In genomic region chr19:19385900-19386339, GRCh38 we compare ENCODE assay signal across 1 cellular context.
TF ChIP-seq lines count a peak whose summit lies in the region.

No MANE protein-coding gene starts in this region.

TF ChIP-seq in K562, 482 proteins besides CTCF, POLR2A, EP300 and RAD21 (continued from another document and continues in another):
- TF ChIP-seq, protein P1, sequence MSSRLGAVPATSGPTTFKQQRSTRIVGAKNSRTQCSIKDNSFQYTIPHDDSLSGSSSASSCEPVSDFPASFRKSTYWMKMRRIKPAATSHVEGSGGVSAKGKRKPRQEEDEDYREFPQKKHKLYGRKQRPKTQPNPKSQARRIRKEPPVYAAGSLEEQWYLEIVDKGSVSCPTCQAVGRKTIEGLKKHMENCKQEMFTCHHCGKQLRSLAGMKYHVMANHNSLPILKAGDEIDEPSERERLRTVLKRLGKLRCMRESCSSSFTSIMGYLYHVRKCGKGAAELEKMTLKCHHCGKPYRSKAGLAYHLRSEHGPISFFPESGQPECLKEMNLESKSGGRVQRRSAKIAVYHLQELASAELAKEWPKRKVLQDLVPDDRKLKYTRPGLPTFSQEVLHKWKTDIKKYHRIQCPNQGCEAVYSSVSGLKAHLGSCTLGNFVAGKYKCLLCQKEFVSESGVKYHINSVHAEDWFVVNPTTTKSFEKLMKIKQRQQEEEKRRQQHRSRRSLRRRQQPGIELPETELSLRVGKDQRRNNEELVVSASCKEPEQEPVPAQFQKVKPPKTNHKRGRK (tag; IDR thresholded peaks at IDR 0.05): no peak
- TF ChIP-seq ZKSCAN8 (CRISPR knock-in tag; IDR thresholded peaks at IDR 0.05) (no peak), RBBP5 (IDR thresholded peaks at IDR 0.05; ENCODE audit: borderline replicate concordance, insufficient read depth, low read length, poor library complexity, severe bottlenecking) (peak; percentile 67), TEAD1 (CRISPR knock-in tag; IDR thresholded peaks at IDR 0.05) (0 out of 4 replicates have a peak, but pooled peaks of 1 of the 2 experiments have one; percentile 5), NUFIP1 (IDR thresholded peaks at IDR 0.05; ENCODE audit: partially characterized antibody) (no peak), ATF3 (IDR thresholded peaks at IDR 0.05) (no peak), ATF3 (CRISPR knock-in tag; conservative IDR thresholded peaks at IDR 0.05) (0 out of 2 replicates have a peak, but pooled peaks have one; percentile 39), MTA3 (IDR thresholded peaks at IDR 0.05; ENCODE audit: borderline replicate concordance) (no peak), ERF (CRISPR knock-in tag; IDR thresholded peaks at IDR 0.05) (0 out of 2 replicates have a peak, but pooled peaks have one; percentile 47), TFAM (CRISPR knock-in tag; conservative IDR thresholded peaks at IDR 0.05) (no peak), ZNF133 (CRISPR knock-in tag; IDR thresholded peaks at IDR 0.05) (no peak), ZKSCAN3 (CRISPR knock-in tag; IDR thresholded peaks at IDR 0.05) (no peak), ZNF79 (CRISPR knock-in tag; IDR thresholded peaks at IDR 0.05; ENCODE audit: low read depth) (no peak), EGR1 (conservative IDR thresholded peaks at IDR 0.05) (no peak), TGIF2 (CRISPR knock-in tag; IDR thresholded peaks at IDR 0.05) (no peak), ESRRA (IDR thresholded peaks at IDR 0.05; ENCODE audit: borderline replicate concordance, low read depth) (no peak), KDM5B (IDR thresholded peaks at IDR 0.05; ENCODE audit: insufficient replicate concordance, low read depth, low read length) (peak; percentile 8), ZNF785 (CRISPR knock-in tag; IDR thresholded peaks at IDR 0.05) (no peak), EZH2 (IDR thresholded peaks at IDR 0.05; ENCODE audit: borderline replicate concordance, low read depth, low read length) (no peak), PHF21A (IDR thresholded peaks at IDR 0.05; ENCODE audit: borderline replicate concordance, low read depth) (no peak), TBL1XR1 (IDR thresholded peaks at IDR 0.05; ENCODE audit: low read length in 2 of 2) (no peak), CBFA2T3 (IDR thresholded peaks at IDR 0.05) (no peak), RB1 (IDR thresholded peaks at IDR 0.05; ENCODE audit: low read depth) (peak; percentile 74), PTRF (tag; IDR thresholded peaks at IDR 0.05) (no peak), ATF1 (CRISPR knock-in tag; IDR thresholded peaks at IDR 0.05) (no peak), ATF1 (tag; IDR thresholded peaks at IDR 0.05) (no peak), POLR2H (tag; IDR thresholded peaks at IDR 0.05; ENCODE audit: low read depth) (0 out of 2 replicates have a peak, but pooled peaks have one; percentile 4), MTA1 (IDR thresholded peaks at IDR 0.05; ENCODE audit: borderline replicate concordance) (no peak), TOE1 (IDR thresholded peaks at IDR 0.05; ENCODE audit: borderline replicate concordance) (no peak), TOE1 (CRISPR knock-in tag; IDR thresholded peaks at IDR 0.05; ENCODE audit: borderline replicate concordance, low read depth) (no peak), PATZ1 (CRISPR knock-in tag; IDR thresholded peaks at IDR 0.05; ENCODE audit: borderline replicate concordance) (no peak), DNMT1 (IDR thresholded peaks at IDR 0.05) (no peak), NR3C1 (CRISPR knock-in tag; IDR thresholded peaks at IDR 0.05) (no peak), ZNF551 (CRISPR knock-in tag; IDR thresholded peaks at IDR 0.05) (no peak), ELF2 (CRISPR knock-in tag; IDR thresholded peaks at IDR 0.05) (no peak), ZNF311 (CRISPR knock-in tag; IDR thresholded peaks at IDR 0.05) (no peak), SMARCB1 (IDR thresholded peaks at IDR 0.05; ENCODE audit: insufficient read length, low read depth) (peak; percentile 57), ZNF764 (CRISPR knock-in tag; IDR thresholded peaks at IDR 0.05; ENCODE audit: low read depth) (no peak), ZKSCAN1 (IDR thresholded peaks at IDR 0.05; ENCODE audit: low read depth, low read length) (no peak), ZNF143 (CRISPR knock-in tag; IDR thresholded peaks at IDR 0.05) (no peak), RBM17 (IDR thresholded peaks at IDR 0.05; ENCODE audit: borderline replicate concordance, low read depth, low read length) (no peak), NELFE (IDR thresholded peaks at IDR 0.05; ENCODE audit: insufficient read depth, insufficient read length) (no peak), CC2D1A (IDR thresholded peaks at IDR 0.05) (no peak), ZNF384 (IDR thresholded peaks at IDR 0.05; ENCODE audit: low read depth, low read length) (no peak), RBM14 (IDR thresholded peaks at IDR 0.05; ENCODE audit: borderline replicate concordance, insufficient read depth, low read depth, low read length) (no peak), NFXL1 (CRISPR knock-in tag; IDR thresholded peaks at IDR 0.05) (no peak), HLTF (IDR thresholded peaks at IDR 0.05) (no peak), ZNF274 (IDR thresholded peaks at IDR 0.05; ENCODE audit: borderline replicate concordance, low read depth, low read length) (no peak), FOXA3 (CRISPR knock-in tag; conservative IDR thresholded peaks at IDR 0.05 in 1 of 2, IDR thresholded peaks at IDR 0.05 in 1 of 2) (no peak), BMI1 (IDR thresholded peaks at IDR 0.05; ENCODE audit: low read length) (no peak), KLF6 (CRISPR knock-in tag; IDR thresholded peaks at IDR 0.05; ENCODE audit: borderline replicate concordance) (no peak), ZNF212 (CRISPR knock-in tag; IDR thresholded peaks at IDR 0.05) (no peak), DDX20 (tag; IDR thresholded peaks at IDR 0.05; ENCODE audit: low read depth) (no peak)
- TF ChIP-seq, protein P2, sequence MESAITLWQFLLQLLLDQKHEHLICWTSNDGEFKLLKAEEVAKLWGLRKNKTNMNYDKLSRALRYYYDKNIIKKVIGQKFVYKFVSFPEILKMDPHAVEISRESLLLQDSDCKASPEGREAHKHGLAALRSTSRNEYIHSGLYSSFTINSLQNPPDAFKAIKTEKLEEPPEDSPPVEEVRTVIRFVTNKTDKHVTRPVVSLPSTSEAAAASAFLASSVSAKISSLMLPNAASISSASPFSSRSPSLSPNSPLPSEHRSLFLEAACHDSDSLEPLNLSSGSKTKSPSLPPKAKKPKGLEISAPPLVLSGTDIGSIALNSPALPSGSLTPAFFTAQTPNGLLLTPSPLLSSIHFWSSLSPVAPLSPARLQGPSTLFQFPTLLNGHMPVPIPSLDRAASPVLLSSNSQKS (CRISPR knock-in tag; IDR thresholded peaks at IDR 0.05): no peak
- TF ChIP-seq, protein P3, sequence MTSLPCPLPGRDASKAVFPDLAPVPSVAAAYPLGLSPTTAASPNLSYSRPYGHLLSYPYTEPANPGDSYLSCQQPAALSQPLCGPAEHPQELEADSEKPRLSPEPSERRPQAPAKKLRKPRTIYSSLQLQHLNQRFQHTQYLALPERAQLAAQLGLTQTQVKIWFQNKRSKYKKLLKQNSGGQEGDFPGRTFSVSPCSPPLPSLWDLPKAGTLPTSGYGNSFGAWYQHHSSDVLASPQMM (CRISPR knock-in tag; IDR thresholded peaks at IDR 0.05): no peak
- TF ChIP-seq, protein P4, sequence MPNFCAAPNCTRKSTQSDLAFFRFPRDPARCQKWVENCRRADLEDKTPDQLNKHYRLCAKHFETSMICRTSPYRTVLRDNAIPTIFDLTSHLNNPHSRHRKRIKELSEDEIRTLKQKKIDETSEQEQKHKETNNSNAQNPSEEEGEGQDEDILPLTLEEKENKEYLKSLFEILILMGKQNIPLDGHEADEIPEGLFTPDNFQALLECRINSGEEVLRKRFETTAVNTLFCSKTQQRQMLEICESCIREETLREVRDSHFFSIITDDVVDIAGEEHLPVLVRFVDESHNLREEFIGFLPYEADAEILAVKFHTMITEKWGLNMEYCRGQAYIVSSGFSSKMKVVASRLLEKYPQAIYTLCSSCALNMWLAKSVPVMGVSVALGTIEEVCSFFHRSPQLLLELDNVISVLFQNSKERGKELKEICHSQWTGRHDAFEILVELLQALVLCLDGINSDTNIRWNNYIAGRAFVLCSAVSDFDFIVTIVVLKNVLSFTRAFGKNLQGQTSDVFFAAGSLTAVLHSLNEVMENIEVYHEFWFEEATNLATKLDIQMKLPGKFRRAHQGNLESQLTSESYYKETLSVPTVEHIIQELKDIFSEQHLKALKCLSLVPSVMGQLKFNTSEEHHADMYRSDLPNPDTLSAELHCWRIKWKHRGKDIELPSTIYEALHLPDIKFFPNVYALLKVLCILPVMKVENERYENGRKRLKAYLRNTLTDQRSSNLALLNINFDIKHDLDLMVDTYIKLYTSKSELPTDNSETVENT (CRISPR knock-in tag; IDR thresholded peaks at IDR 0.05): peak; percentile 30; the same call in 1 of the 2 replicates
- TF ChIP-seq, protein P5, sequence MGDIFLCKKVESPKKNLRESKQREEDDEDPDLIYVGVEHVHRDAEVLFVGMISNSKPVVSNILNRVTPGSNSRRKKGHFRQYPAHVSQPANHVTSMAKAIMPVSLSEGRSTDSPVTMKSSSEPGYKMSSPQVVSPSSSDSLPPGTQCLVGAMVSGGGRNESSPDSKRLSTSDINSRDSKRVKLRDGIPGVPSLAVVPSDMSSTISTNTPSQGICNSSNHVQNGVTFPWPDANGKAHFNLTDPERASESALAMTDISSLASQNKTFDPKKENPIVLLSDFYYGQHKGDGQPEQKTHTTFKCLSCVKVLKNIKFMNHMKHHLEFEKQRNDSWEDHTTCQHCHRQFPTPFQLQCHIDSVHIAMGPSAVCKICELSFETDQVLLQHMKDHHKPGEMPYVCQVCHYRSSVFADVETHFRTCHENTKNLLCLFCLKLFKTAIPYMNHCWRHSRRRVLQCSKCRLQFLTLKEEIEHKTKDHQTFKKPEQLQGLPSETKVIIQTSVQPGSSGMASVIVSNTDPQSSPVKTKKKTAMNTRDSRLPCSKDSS (IDR thresholded peaks at IDR 0.05; ENCODE audit: low read depth, partially characterized antibody): no peak
- TF ChIP-seq, protein P6, sequence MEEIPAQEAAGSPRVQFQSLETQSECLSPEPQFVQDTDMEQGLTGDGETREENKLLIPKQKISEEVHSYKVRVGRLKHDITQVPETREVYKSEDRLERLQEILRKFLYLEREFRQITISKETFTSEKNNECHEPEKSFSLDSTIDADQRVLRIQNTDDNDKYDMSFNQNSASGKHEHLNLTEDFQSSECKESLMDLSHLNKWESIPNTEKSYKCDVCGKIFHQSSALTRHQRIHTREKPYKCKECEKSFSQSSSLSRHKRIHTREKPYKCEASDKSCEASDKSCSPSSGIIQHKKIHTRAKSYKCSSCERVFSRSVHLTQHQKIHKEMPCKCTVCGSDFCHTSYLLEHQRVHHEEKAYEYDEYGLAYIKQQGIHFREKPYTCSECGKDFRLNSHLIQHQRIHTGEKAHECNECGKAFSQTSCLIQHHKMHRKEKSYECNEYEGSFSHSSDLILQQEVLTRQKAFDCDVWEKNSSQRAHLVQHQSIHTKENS (CRISPR knock-in tag; IDR thresholded peaks at IDR 0.05): no peak
- TF ChIP-seq, protein P7, sequence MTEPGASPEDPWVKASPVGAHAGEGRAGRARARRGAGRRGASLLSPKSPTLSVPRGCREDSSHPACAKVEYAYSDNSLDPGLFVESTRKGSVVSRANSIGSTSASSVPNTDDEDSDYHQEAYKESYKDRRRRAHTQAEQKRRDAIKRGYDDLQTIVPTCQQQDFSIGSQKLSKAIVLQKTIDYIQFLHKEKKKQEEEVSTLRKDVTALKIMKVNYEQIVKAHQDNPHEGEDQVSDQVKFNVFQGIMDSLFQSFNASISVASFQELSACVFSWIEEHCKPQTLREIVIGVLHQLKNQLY (CRISPR knock-in tag; conservative IDR thresholded peaks at IDR 0.05): no peak
- TF ChIP-seq, protein P8, sequence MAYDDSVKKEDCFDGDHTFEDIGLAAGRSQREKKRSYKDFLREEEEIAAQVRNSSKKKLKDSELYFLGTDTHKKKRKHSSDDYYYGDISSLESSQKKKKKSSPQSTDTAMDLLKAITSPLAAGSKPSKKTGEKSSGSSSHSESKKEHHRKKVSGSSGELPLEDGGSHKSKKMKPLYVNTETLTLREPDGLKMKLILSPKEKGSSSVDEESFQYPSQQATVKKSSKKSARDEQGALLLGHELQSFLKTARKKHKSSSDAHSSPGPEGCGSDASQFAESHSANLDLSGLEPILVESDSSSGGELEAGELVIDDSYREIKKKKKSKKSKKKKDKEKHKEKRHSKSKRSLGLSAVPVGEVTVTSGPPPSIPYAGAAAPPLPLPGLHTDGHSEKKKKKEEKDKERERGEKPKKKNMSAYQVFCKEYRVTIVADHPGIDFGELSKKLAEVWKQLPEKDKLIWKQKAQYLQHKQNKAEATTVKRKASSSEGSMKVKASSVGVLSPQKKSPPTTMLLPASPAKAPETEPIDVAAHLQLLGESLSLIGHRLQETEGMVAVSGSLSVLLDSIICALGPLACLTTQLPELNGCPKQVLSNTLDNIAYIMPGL (CRISPR knock-in tag; IDR thresholded peaks at IDR 0.05): no peak
- TF ChIP-seq, protein P9, sequence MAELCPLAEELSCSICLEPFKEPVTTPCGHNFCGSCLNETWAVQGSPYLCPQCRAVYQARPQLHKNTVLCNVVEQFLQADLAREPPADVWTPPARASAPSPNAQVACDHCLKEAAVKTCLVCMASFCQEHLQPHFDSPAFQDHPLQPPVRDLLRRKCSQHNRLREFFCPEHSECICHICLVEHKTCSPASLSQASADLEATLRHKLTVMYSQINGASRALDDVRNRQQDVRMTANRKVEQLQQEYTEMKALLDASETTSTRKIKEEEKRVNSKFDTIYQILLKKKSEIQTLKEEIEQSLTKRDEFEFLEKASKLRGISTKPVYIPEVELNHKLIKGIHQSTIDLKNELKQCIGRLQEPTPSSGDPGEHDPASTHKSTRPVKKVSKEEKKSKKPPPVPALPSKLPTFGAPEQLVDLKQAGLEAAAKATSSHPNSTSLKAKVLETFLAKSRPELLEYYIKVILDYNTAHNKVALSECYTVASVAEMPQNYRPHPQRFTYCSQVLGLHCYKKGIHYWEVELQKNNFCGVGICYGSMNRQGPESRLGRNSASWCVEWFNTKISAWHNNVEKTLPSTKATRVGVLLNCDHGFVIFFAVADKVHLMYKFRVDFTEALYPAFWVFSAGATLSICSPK (IDR thresholded peaks at IDR 0.05; ENCODE audit: borderline replicate concordance): no peak
